ENCODE assay signal across 20 cellular contexts in genomic region chr1:111958911-111959310, GRCh38. TPM values are rescaled to one million over a fixed set of nuclear protein-coding genes. Genes with fewer than 3 reads are reported as not detected.
DNase-seq lines count a peak whose midpoint lies in the region; TF ChIP-seq lines count a peak whose summit lies in the region.
"Had no signal": no experiment of that assay in that cellular context is flagged by ENCODE, and none has a peak within 500 bp of the region (broad histone marks: within the 10 kb centered on the region; RNA-seq: fewer than 3 reads in every experiment).

No MANE protein-coding gene starts in this region.

- H3K4me3 ChIP-seq in rectal smooth muscle tissue (ENCODE audit: low read length): no peak overlapping the region
- H3K4me3 ChIP-seq: GM12878, GM23248 had no signal

- peaks cover 22% of the 10 kb centered on the region for H3K4me1 ChIP-seq in rectal smooth muscle tissue (ENCODE audit: control insufficient read depth, insufficient read depth, low read length)

- H3K27me3 Mint-ChIP-seq in glutamatergic neuron (ENCODE audit: unreplicated experiment): peaks cover 2% of the 10 kb centered on the region

- H3K36me3 ChIP-seq in rectal smooth muscle tissue (ENCODE audit: control insufficient read depth, insufficient read depth, low read length): no peaks in the 10 kb centered on the region

- H3K9ac ChIP-seq in rectal smooth muscle tissue (ENCODE audit: low read length): no peak overlapping the region
- H3K9ac ChIP-seq: GM23248 had no signal

- TF ChIP-seq CTCF in glutamatergic neuron (IDR thresholded peaks at IDR 0.05; ENCODE audit: partially characterized antibody, unreplicated experiment): no peak

- peak; percentile 10 for DNase-seq in NCI-H2227 (lab: John Stamatoyannopoulos, UW; ENCODE audit: unreplicated experiment)
- no peak for DNase-seq in NCI-H2227 treated with DMSO at 0.1 percent for 48 hours (lab: John Stamatoyannopoulos, UW)
- DNase-seq in astrocyte of the hippocampus (ENCODE audit: low read depth, low spot score): peak; percentile 16
- no peak for DNase-seq in glutamatergic neuron
- no peak for DNase-seq in stimulated activated CD4-positive, alpha-beta T cell treated with anti-CD3 and anti-CD28 coated beads, Interleukin-2, amount 100 ng/mL, for 24 hours
- DNase-seq in DMS153 treated with DMSO at 0.1 percent for 48 hours (lab: John Stamatoyannopoulos, UW; ENCODE audit: unreplicated experiment): no peak
- no peak for DNase-seq in UCSD-AML1 (lab: John Stamatoyannopoulos, UW; ENCODE audit: unreplicated experiment)
- DNase-seq: CD4-positive, CD25-positive, alpha-beta regulatory T cell; DND-41; GM23248; H9; HFFc6; Kasumi-1; NCI-H1436; NCI-H2029 treated with DMSO at 0.1 percent for 48 hours; NCI-H2171; SHP77 had no signal

- H3K27ac ChIP-seq in rectal smooth muscle tissue (ENCODE audit: low read depth, low read length): peak overlapping the region; percentile 19
- H3K27ac ChIP-seq: GM23248 had no signal

- peaks cover 26% of the 10 kb centered on the region for H3K4me1 Mint-ChIP-seq in glutamatergic neuron (ENCODE audit: low read depth, unreplicated experiment)
- H3K4me1 Mint-ChIP-seq: CD4-positive, CD25-positive, alpha-beta regulatory T cell had no signal

- H3K27ac Mint-ChIP-seq in glutamatergic neuron (ENCODE audit: unreplicated experiment): no peak overlapping the region
- H3K27ac Mint-ChIP-seq: H9, HFFc6 had no signal

- peaks cover 3% of the 10 kb centered on the region for H3K9me3 Mint-ChIP-seq in glutamatergic neuron (ENCODE audit: unreplicated experiment)
- H3K9me3 Mint-ChIP-seq: CD4-positive, CD25-positive, alpha-beta regulatory T cell; H9; HFFc6 had no signal

- no peaks in the 10 kb centered on the region for H3K36me3 Mint-ChIP-seq in glutamatergic neuron (ENCODE audit: unreplicated experiment)
- H3K36me3 Mint-ChIP-seq: CD4-positive, CD25-positive, alpha-beta regulatory T cell had no signal

- H3K4me3 Mint-ChIP-seq in glutamatergic neuron (ENCODE audit: unreplicated experiment): peak overlapping the region; percentile 0
- H3K4me3 Mint-ChIP-seq: H9, HFFc6 had no signal

- no peaks in the 10 kb centered on the region for H3K27me3 ChIP-seq in rectal smooth muscle tissue (ENCODE audit: control insufficient read depth, insufficient read depth, low read length)

RNA-seq across cellular contexts. Expression of gene KCND3, which starts 30.6 kb away (rescaled TPM):
- total RNA-seq in glutamatergic neuron (ENCODE audit: unreplicated experiment): 3.7 TPM
- total RNA-seq: GM12878, MCF 10A had no signal

Comparison
In these comparisons a context has a peak if more than half of its experiments do, and no peak if none do; other contexts are left out.
1. DNase-seq: peak in NCI-H2227 (single experiment) and astrocyte of the hippocampus (single experiment); none in NCI-H2227 treated with DMSO at 0.1 percent for 48 hours (single experiment), glutamatergic neuron (single experiment), stimulated activated CD4-positive, alpha-beta T cell treated with anti-CD3 and anti-CD28 coated beads, Interleukin-2, amount 100 ng/mL, for 24 hours (0 of 2), DMS153 treated with DMSO at 0.1 percent for 48 hours (single experiment) and UCSD-AML1 (single experiment).